23 cellular contexts compared by ENCODE assay signal in the genomic region with DNA sequence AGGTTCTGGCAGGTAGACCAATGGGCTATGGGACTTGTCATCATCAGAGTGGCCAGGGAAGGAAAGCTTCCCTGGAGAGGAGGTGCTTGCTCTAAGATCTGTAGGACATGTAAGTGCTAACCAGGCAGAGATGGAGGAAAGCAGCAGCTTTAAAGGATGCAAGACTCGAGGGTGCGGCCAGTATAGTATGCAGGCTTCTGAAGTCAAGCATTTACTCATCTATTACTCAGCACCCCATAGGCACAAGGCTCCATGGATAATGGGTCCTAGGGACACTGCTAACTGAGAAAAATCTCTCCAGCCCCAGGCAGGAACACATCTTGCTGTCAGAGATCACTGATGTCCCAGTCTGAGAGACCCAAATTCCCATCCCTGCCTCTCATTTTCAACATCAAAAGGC. TPM values are rescaled to one million over a fixed set of nuclear protein-coding genes. Genes with fewer than 3 reads are reported as not detected.
"Had no signal": no experiment of that assay in that cellular context is flagged by ENCODE, and none has a peak within 500 bp of the region (broad histone marks: within the 10 kb centered on the region; RNA-seq: fewer than 3 reads in every experiment).

No MANE protein-coding gene starts in this region.

- ATAC-seq: activated CD4-positive, alpha-beta T cell treated with anti-CD3 and anti-CD28 coated beads for 36 hours; left cardiac atrium; naive thymus-derived CD4-positive, alpha-beta T cell; psoas muscle; right cardiac atrium; stimulated activated effector memory CD8-positive, alpha-beta T cell treated with anti-CD3 and anti-CD28 coated beads, Interleukin-12 subunit alpha, Interleukin-12 subunit beta, amount 100 ng/mL, for 72 hours; upper lobe of right lung; WTC11 had no signal

- H3K4me3 Mint-ChIP-seq: activated CD4-positive, alpha-beta T cell treated with anti-CD3 and anti-CD28 coated beads for 36 hours; activated naive CD8-positive, alpha-beta T cell treated with anti-CD3 and anti-CD28 coated beads for 36 hours; activated T-helper 1 cell treated with anti-CD3 and anti-CD28 coated beads, Interleukin-12 subunit alpha, Interleukin-12 subunit beta, Interleukin-2, Interleukin-4 antibody, amounts not matched to agents 30 ng/mL and 10 ng/mL and 1 ng/mL, durations not matched to agents 14 hours and 24 hours and 36 hours; naive thymus-derived CD4-positive, alpha-beta T cell; neural progenitor cell; stimulated activated effector memory CD8-positive, alpha-beta T cell treated with anti-CD3 and anti-CD28 coated beads, Interleukin-12 subunit alpha, Interleukin-12 subunit beta, amount 100 ng/mL, for 72 hours; WTC11 had no signal

- H3K9me3 Mint-ChIP-seq: activated naive CD8-positive, alpha-beta T cell treated with anti-CD3 and anti-CD28 coated beads for 36 hours; activated T-helper 1 cell treated with anti-CD3 and anti-CD28 coated beads, Interleukin-12 subunit alpha, Interleukin-12 subunit beta, Interleukin-2, Interleukin-4 antibody, amounts not matched to agents 30 ng/mL and 10 ng/mL and 1 ng/mL, durations not matched to agents 14 hours and 24 hours and 36 hours; neural progenitor cell; stimulated activated effector memory CD8-positive, alpha-beta T cell treated with anti-CD3 and anti-CD28 coated beads, Interleukin-12 subunit alpha, Interleukin-12 subunit beta, amount 100 ng/mL, for 72 hours had no signal

- H2AFZ ChIP-seq: neural progenitor cell had no signal

- H3K9me3 ChIP-seq: colonic mucosa, esophagus muscularis mucosa, psoas muscle, thoracic aorta, upper lobe of right lung had no signal

- H3K4me1 ChIP-seq: colonic mucosa, esophagus muscularis mucosa, psoas muscle, upper lobe of right lung had no signal

- H3K27ac ChIP-seq: colonic mucosa, esophagus muscularis mucosa, neural progenitor cell, psoas muscle, skin epidermis, thoracic aorta, upper lobe of right lung had no signal

- H3K27ac Mint-ChIP-seq: activated CD4-positive, alpha-beta T cell treated with anti-CD3 and anti-CD28 coated beads for 36 hours; activated naive CD8-positive, alpha-beta T cell treated with anti-CD3 and anti-CD28 coated beads for 36 hours; activated T-helper 1 cell treated with anti-CD3 and anti-CD28 coated beads, Interleukin-12 subunit alpha, Interleukin-12 subunit beta, Interleukin-2, Interleukin-4 antibody, amounts not matched to agents 30 ng/mL and 10 ng/mL and 1 ng/mL, durations not matched to agents 14 hours and 24 hours and 36 hours; naive thymus-derived CD4-positive, alpha-beta T cell; neural progenitor cell; stimulated activated effector memory CD8-positive, alpha-beta T cell treated with anti-CD3 and anti-CD28 coated beads, Interleukin-12 subunit alpha, Interleukin-12 subunit beta, amount 100 ng/mL, for 72 hours; WTC11 had no signal

- H3K9ac ChIP-seq: neural progenitor cell had no signal

- H3K36me3 Mint-ChIP-seq: activated naive CD8-positive, alpha-beta T cell treated with anti-CD3 and anti-CD28 coated beads for 36 hours; naive thymus-derived CD4-positive, alpha-beta T cell; stimulated activated effector memory CD8-positive, alpha-beta T cell treated with anti-CD3 and anti-CD28 coated beads, Interleukin-12 subunit alpha, Interleukin-12 subunit beta, amount 100 ng/mL, for 72 hours had no signal

- H3K4me1 Mint-ChIP-seq: activated CD4-positive, alpha-beta T cell treated with anti-CD3 and anti-CD28 coated beads for 36 hours; activated naive CD8-positive, alpha-beta T cell treated with anti-CD3 and anti-CD28 coated beads for 36 hours; stimulated activated effector memory CD8-positive, alpha-beta T cell treated with anti-CD3 and anti-CD28 coated beads, Interleukin-12 subunit alpha, Interleukin-12 subunit beta, amount 100 ng/mL, for 72 hours had no signal

- H3K4me2 ChIP-seq: neural progenitor cell had no signal

- DNase-seq: activated CD4-positive, alpha-beta T cell treated with anti-CD3 and anti-CD28 coated beads for 36 hours; activated CD4-positive, alpha-beta T cell treated with anti-CD3 and anti-CD28 coated beads, Interleukin-2, amount 50 U/mL, for 48 hours; activated naive CD8-positive, alpha-beta T cell treated with anti-CD3 and anti-CD28 coated beads for 36 hours; activated T-cell treated with anti-CD3 and anti-CD28 coated beads for 4 hours; amniotic stem cell; central memory CD4-positive, alpha-beta T cell; colonic mucosa; left cardiac atrium; mesendoderm; naive thymus-derived CD4-positive, alpha-beta T cell; psoas muscle; right cardiac atrium; stimulated activated CD4-positive, alpha-beta T cell treated with anti-CD3 and anti-CD28 coated beads, Interleukin-15, amount 100 ng/mL, for 24 hours; stimulated activated CD4-positive, alpha-beta T cell treated with anti-CD3 and anti-CD28 coated beads, Interleukin-4, amount 100 ng/mL, for 1 hour; upper lobe of right lung had no signal

- H3K27me3 ChIP-seq: colonic mucosa, esophagus muscularis mucosa, neural progenitor cell, upper lobe of right lung had no signal

- H3K4me3 ChIP-seq: colonic mucosa, esophagus muscularis mucosa, neural progenitor cell, psoas muscle, skin epidermis, thoracic aorta, upper lobe of right lung had no signal

- H3K36me3 ChIP-seq: colonic mucosa, esophagus muscularis mucosa, neural progenitor cell, thoracic aorta, upper lobe of right lung had no signal

RNA-seq across cellular contexts. Expression of a gene that starts 49.7 kb away (rescaled TPM):
- total RNA-seq: T-helper 2 cell treated with Interferon-gamma antibody and Interleukin-4, amounts not matched to agents 100 ng/mL and 5 ng/mL, for 36 hours had no signal
